Comparison of ENCODE assay signal across 2 cellular contexts in genomic region chr13:34300559-34300958, GRCh38.
TF ChIP-seq lines count a peak whose summit lies in the region.

No MANE protein-coding gene starts in this region.

TF ChIP-seq in A549, 52 proteins besides CTCF, POLR2A, EP300 and RAD21 (continued from another document):
- TF ChIP-seq MAX (IDR thresholded peaks at IDR 0.05) (no peak), E2F6 (IDR thresholded peaks at IDR 0.05; ENCODE audit: borderline replicate concordance, low read depth) (no peak), REST (IDR thresholded peaks at IDR 0.05) (no peak), FOSL2 (IDR thresholded peaks at IDR 0.05) (no peak), FOSL2 (CRISPR knock-in tag; IDR thresholded peaks at IDR 0.05) (no peak), MAZ (IDR thresholded peaks at IDR 0.05; ENCODE audit: borderline replicate concordance, low read depth, low read length) (no peak), PHF8 (IDR thresholded peaks at IDR 0.05; ENCODE audit: borderline replicate concordance, low read depth) (no peak), CBX2 (IDR thresholded peaks at IDR 0.05; ENCODE audit: borderline replicate concordance, low read depth) (no peak), RCOR1 (IDR thresholded peaks at IDR 0.05; ENCODE audit: low read depth, low read length) (no peak), ATOH8 (CRISPR knock-in tag; IDR thresholded peaks at IDR 0.05; ENCODE audit: low read depth) (no peak), ZFP36 (IDR thresholded peaks at IDR 0.05; ENCODE audit: borderline replicate concordance, partially characterized antibody) (no peak)

TF ChIP-seq in WTC11, 78 proteins besides CTCF, POLR2A, EP300 and RAD21 (continued from another document):
- no peak for TF ChIP-seq FOXK1 (CRISPR knock-in tag; IDR thresholded peaks at IDR 0.05)
- TF ChIP-seq NR1H2 (CRISPR knock-in tag; IDR thresholded peaks at IDR 0.05) = no peak
- no peak for TF ChIP-seq ZNF219 (CRISPR knock-in tag; IDR thresholded peaks at IDR 0.05; ENCODE audit: borderline replicate concordance)
- no peak for TF ChIP-seq PRRX2 (CRISPR knock-in tag; IDR thresholded peaks at IDR 0.05)
- TF ChIP-seq ZNF416 (CRISPR knock-in tag; IDR thresholded peaks at IDR 0.05) = no peak
- TF ChIP-seq IRF1 (CRISPR knock-in tag; IDR thresholded peaks at IDR 0.05) = no peak
- TF ChIP-seq MAX (CRISPR knock-in tag; IDR thresholded peaks at IDR 0.05) = no peak
- no peak for TF ChIP-seq ZNF281 (CRISPR knock-in tag; IDR thresholded peaks at IDR 0.05)
